ENCODE assay signal across 9 cellular contexts in genomic region chr12:123094349-123095073, GRCh38. TPM values are rescaled to one million over a fixed set of nuclear protein-coding genes. Genes with fewer than 3 reads are reported as not detected.
DNase-seq lines count a peak whose midpoint lies in the region; ATAC-seq and TF ChIP-seq lines count a peak whose summit lies in the region.
"Had no signal": no experiment of that assay in that cellular context is flagged by ENCODE, and none has a peak within 500 bp of the region (broad histone marks: within the 10 kb centered on the region; RNA-seq: fewer than 3 reads in every experiment).

No MANE protein-coding gene starts in this region.

- no peaks in the 10 kb centered on the region for H3K27me3 ChIP-seq in heart right ventricle
- no peaks in the 10 kb centered on the region for H3K27me3 ChIP-seq in skeletal muscle tissue (ENCODE audit: control insufficient read depth in 3 of 3, insufficient read depth in 3 of 3, low read length in 3 of 3)
- no peaks in the 10 kb centered on the region for H3K27me3 ChIP-seq in HAP-1 (ENCODE audit: low read depth)

- in situ Hi-C loops in HAP-1 (cut with MboI; ENCODE audit: low sequenced_read_pairs), result no loop called here

- no peaks in the 10 kb centered on the region for H3K36me3 Mint-ChIP-seq in WTC11
- no peaks in the 10 kb centered on the region for H3K36me3 Mint-ChIP-seq in T-helper 17 cell (ENCODE audit: low read depth)

- TF ChIP-seq CTCF in WTC11 (IDR thresholded peaks at IDR 0.05) (no peak), heart right ventricle (IDR thresholded peaks at IDR 0.05) (no peak)

- intact Hi-C loops in heart right ventricle (cut with DNase I), result loop anchor here in 3 of 10 donors (5.0 to 10.0 kb wide), 4 partner anchors 32 to 50 kb away; no protein-coding TSS in a partner anchor

- H3K4me1 ChIP-seq in heart right ventricle (peaks cover 35 to 84% (median 76%) of the 10 kb centered on the region in 9 donors), skeletal muscle tissue (ENCODE audit: control insufficient read depth in 3 of 3, insufficient read depth in 3 of 3, low read length in 3 of 3) (peaks cover 58 to 74% (median 67%) of the 10 kb centered on the region in 3 donors), HAP-1 (no peaks in the 10 kb centered on the region)

- no peaks in the 10 kb centered on the region for H3K9me3 Mint-ChIP-seq in WTC11
- H3K9me3 Mint-ChIP-seq: nephron had no signal

- H3K27ac Mint-ChIP-seq in WTC11, result peak overlapping the region; percentile 8; the same call in 1 of the 2 replicates
- no peak overlapping the region for H3K27ac Mint-ChIP-seq in T-helper 17 cell

- POLR2A ChIA-PET in WTC11 (lab: Charles Lee), result no interaction called here

- H3K4me1 Mint-ChIP-seq in WTC11, result peaks cover 4% of the 10 kb centered on the region
- H3K4me1 Mint-ChIP-seq in T-helper 17 cell, result peaks cover 15% of the 10 kb centered on the region

- H3K36me3 ChIP-seq in heart right ventricle (no peaks in the 10 kb centered on the region), skeletal muscle tissue (ENCODE audit: control insufficient read depth in 3 of 3, insufficient read depth in 3 of 3, low read length in 3 of 3) (no peaks in the 10 kb centered on the region), HAP-1 (replicated peaks) (no peaks in the 10 kb centered on the region)

- H3K27ac ChIP-seq in heart right ventricle, result peak overlapping the region in 9 of 10 donors; percentile 65 to 90 (median 84)
- H3K27ac ChIP-seq in skeletal muscle tissue (ENCODE audit: low read depth, low read length), result peak overlapping the region; percentile 81

- H3K4me3 Mint-ChIP-seq in WTC11 (no peak overlapping the region), T-helper 17 cell (no peak overlapping the region)
- H3K4me3 Mint-ChIP-seq: nephron had no signal

- peaks cover 0 to 14% (median 0%) of the 10 kb centered on the region in 11 donors for H3K9me3 ChIP-seq in heart right ventricle
- no peaks in the 10 kb centered on the region for H3K9me3 ChIP-seq in skeletal muscle tissue (ENCODE audit: control insufficient read depth in 3 of 3, low read length in 3 of 3)
- H3K9me3 ChIP-seq in T-helper 17 cell (ENCODE audit: control insufficient read depth, low read length, poor library complexity, severe bottlenecking), result no peaks in the 10 kb centered on the region
- H3K9me3 ChIP-seq in HAP-1, result no peaks in the 10 kb centered on the region

- no peak overlapping the region for H3K4me3 ChIP-seq in heart right ventricle
- H3K4me3 ChIP-seq in skeletal muscle tissue (ENCODE audit: low read length in 3 of 3), result peak overlapping the region; percentile 10 to 52 (median 35)
- no peak overlapping the region for H3K4me3 ChIP-seq in HAP-1

- CTCF ChIA-PET in WTC11 (lab: Charles Lee), result interaction anchor here (0.6 to 1.3 kb wide), 2 partner anchors 10 to 13 kb away, joined by 3 read pairs; no protein-coding TSS in a partner anchor

- H3K27me3 Mint-ChIP-seq in WTC11 (ENCODE audit: low read depth), result no peaks in the 10 kb centered on the region
- no peaks in the 10 kb centered on the region for H3K27me3 Mint-ChIP-seq in T-helper 17 cell

- DNase-seq in H4 (ENCODE audit: low spot score), result peak; percentile 94
- no peak for DNase-seq in WTC11 (ENCODE audit: low spot score)
- peak in 1 of 2 donors; percentile 52 for DNase-seq in heart right ventricle
- DNase-seq in T-helper 17 cell, result no peak
- no peak for DNase-seq in HAP-1 (ENCODE audit: low spot score in 2 of 2)

- H3K9ac ChIP-seq in skeletal muscle tissue (ENCODE audit: low read depth in 1 of 3, low read length in 3 of 3), result peak overlapping the region; percentile 45 to 68 (median 47)

- no peak for ATAC-seq in WTC11
- peak in 7 of 8 donors; percentile 17 to 36 (median 22) for ATAC-seq in heart right ventricle
- no peak for ATAC-seq in T-helper 17 cell
- ATAC-seq in HG03521 (IDR thresholded peaks at IDR 0.05; ENCODE audit: unreplicated experiment), result no peak
- ATAC-seq in GM18907 (IDR thresholded peaks at IDR 0.05; ENCODE audit: unreplicated experiment), result no peak

- 33 to 38% methylated on average over 18 of the region's 18 CpGs for WGBS in heart right ventricle, 2 donors

TF ChIP-seq in WTC11, 78 proteins besides CTCF, POLR2A, EP300 and RAD21:
- TF ChIP-seq ZNF416 (CRISPR knock-in tag; IDR thresholded peaks at IDR 0.05), result no peak
- no peak for TF ChIP-seq ZNF219 (CRISPR knock-in tag; IDR thresholded peaks at IDR 0.05; ENCODE audit: borderline replicate concordance)
- TF ChIP-seq ATF3 (CRISPR knock-in tag; conservative IDR thresholded peaks at IDR 0.05), result no peak
- no peak for TF ChIP-seq NFYB (CRISPR knock-in tag; conservative IDR thresholded peaks at IDR 0.05; ENCODE audit: low read depth)
- TF ChIP-seq TP53 (CRISPR knock-in tag; IDR thresholded peaks at IDR 0.05), result no peak
- no peak for TF ChIP-seq TEAD1 (CRISPR knock-in tag; IDR thresholded peaks at IDR 0.05)
- TF ChIP-seq CBFB (CRISPR knock-in tag; IDR thresholded peaks at IDR 0.05; ENCODE audit: low read depth), result no peak
- no peak for TF ChIP-seq ZNF138 (CRISPR knock-in tag; conservative IDR thresholded peaks at IDR 0.05)
- no peak for TF ChIP-seq CREB1 (CRISPR knock-in tag; IDR thresholded peaks at IDR 0.05)
- no peak for TF ChIP-seq IRF2 (CRISPR knock-in tag; IDR thresholded peaks at IDR 0.05; ENCODE audit: borderline replicate concordance, low read depth)
- no peak for TF ChIP-seq E2F5 (CRISPR knock-in tag; IDR thresholded peaks at IDR 0.05)
- TF ChIP-seq JUN (CRISPR knock-in tag; IDR thresholded peaks at IDR 0.05), result no peak
- TF ChIP-seq MLX (CRISPR knock-in tag; IDR thresholded peaks at IDR 0.05), result no peak
- TF ChIP-seq ZNF423 (CRISPR knock-in tag; IDR thresholded peaks at IDR 0.05), result no peak
- TF ChIP-seq AFF4 (CRISPR knock-in tag; IDR thresholded peaks at IDR 0.05; ENCODE audit: borderline replicate concordance), result no peak

RNA-seq across cellular contexts. Expression of gene PITPNM2, which starts 56.4 kb away (rescaled TPM):
- total RNA-seq in H4 (2014; rRNA removed; shearing (Covaris generic)), result 2.0 and 3.3 TPM in 2 replicates
- total RNA-seq in WTC11 (2021) (4.8 to 8.2 TPM (median 7.4 TPM) in 3 replicates), heart right ventricle (10 to 100 TPM; 13.3 to 32.7 (median 18.7) TPM), skeletal muscle tissue (3.1 TPM), T-helper 17 cell (10 to 100 TPM; 21.7 to 47.9 TPM)
- polyA plus RNA-seq in heart right ventricle, result 10 to 100 TPM in 1 of 2 donors, 1 to 10 TPM in 1; 5.6 to 16.5 TPM

Comparison
In these comparisons a context has a peak if more than half of its experiments do, and no peak if none do; other contexts are left out.
1. ATAC-seq: peak in heart right ventricle (7 of 8); none in WTC11 (single experiment), T-helper 17 cell (single experiment), HG03521 (single experiment) and GM18907 (single experiment).
2. H3K4me3 ChIP-seq: peak in skeletal muscle tissue (3 of 3); none in heart right ventricle (0 of 10) and HAP-1 (single experiment).